Comparison of ENCODE assay signal across 9 cellular contexts in genomic region chr4:120517966-120518365, GRCh38.
DNase-seq lines count a peak whose midpoint lies in the region; ATAC-seq, FAIRE-seq and TF ChIP-seq lines count a peak whose summit lies in the region.
"Had no signal": no experiment of that assay in that cellular context is flagged by ENCODE, and none has a peak within 500 bp of the region (broad histone marks: within the 10 kb centered on the region; RNA-seq: fewer than 3 reads in every experiment).

No MANE protein-coding gene starts in this region.

- ATAC-seq in GM18861 (IDR thresholded peaks at IDR 0.05; ENCODE audit: unreplicated experiment) = no peak
- ATAC-seq in HG03378 (IDR thresholded peaks at IDR 0.05; ENCODE audit: unreplicated experiment) = no peak

- no peak for TF ChIP-seq RAD21 in H1 (IDR thresholded peaks at IDR 0.05 in 1 of 2, conservative IDR thresholded peaks at IDR 0.05 in 1 of 2; ENCODE audit: low read depth in 2 of 2, low read length in 2 of 2)

- H3K36me3 ChIP-seq in H1 (ENCODE audit: control insufficient read depth in 2 of 4, insufficient read depth in 4 of 4, low read length in 3 of 4) (no peaks in the 10 kb centered on the region), neuron (ENCODE audit: insufficient read depth, low read length) (no peaks in the 10 kb centered on the region)

- no peaks in the 10 kb centered on the region for H4K20me1 ChIP-seq in H1 (replicated peaks in 1 of 2; ENCODE audit: control insufficient read depth in 1 of 2, insufficient read depth in 2 of 2, low read length in 2 of 2)

- H3K4me1 ChIP-seq in H1 (replicated peaks in 1 of 4; ENCODE audit: control insufficient read depth in 3 of 4, insufficient read depth in 4 of 4, low read length in 3 of 4) = peaks cover 0 to 3% (median 0%) of the 10 kb centered on the region in 4 experiments; a peak in 1 of 7 replicates
- H3K4me1 ChIP-seq in neuron (ENCODE audit: insufficient read depth, low read length) = no peaks in the 10 kb centered on the region

- H3K4me3 ChIP-seq in H1 (ENCODE audit: extremely low read depth in 1 of 4, insufficient read depth in 2 of 4, low read depth in 3 of 4, low read length in 4 of 4) (no peak overlapping the region), neuron (ENCODE audit: low read length) (no peak overlapping the region)

- no peak overlapping the region for H2BK120ac ChIP-seq in H1 (replicated peaks; ENCODE audit: low read depth, low read length)

- H2BK20ac ChIP-seq in H1 (ENCODE audit: low read length) = no peak overlapping the region

- no peak for TF ChIP-seq POLR2A in H1 (IDR thresholded peaks at IDR 0.05; ENCODE audit: control extremely low read depth in 1 of 2, low read depth in 2 of 2, low read length in 2 of 2)

- H3K23ac ChIP-seq in H1 (ENCODE audit: insufficient read length) = no peak overlapping the region

- DNase-seq in EL (peak; percentile 91), LHCN-M2 (ENCODE audit: low read depth) (peak; percentile 79), H1 (ENCODE audit: low read depth in 1 of 2, low spot score in 2 of 2) (no peak), cerebellar cortex (ENCODE audit: low spot score) (no peak), G401 (ENCODE audit: low spot score) (no peak)

- peaks cover 2% of the 10 kb centered on the region; the same call in 1 of the 2 replicates for H3K23me2 ChIP-seq in H1 (ENCODE audit: low read depth, low read length)

- H2AFZ ChIP-seq in H1 (ENCODE audit: low read length) (peak overlapping the region; percentile 96), neuron (ENCODE audit: low read depth, low read length) (peak overlapping the region; percentile 61)

- no peak overlapping the region for H3K14ac ChIP-seq in H1 (ENCODE audit: insufficient read length)

- no peak for FAIRE-seq in H1 (lab: Jason Lieb, UNC)
- FAIRE-seq: TTC549 had no signal

- no peaks in the 10 kb centered on the region for H3K79me1 ChIP-seq in H1 (ENCODE audit: low read depth, low read length)

- H2AK5ac ChIP-seq in H1 (ENCODE audit: low read depth, low read length) = no peak overlapping the region

- H2BK12ac ChIP-seq in H1 (ENCODE audit: low read depth, low read length) = no peak overlapping the region

- no peak overlapping the region for H4K8ac ChIP-seq in H1 (ENCODE audit: extremely low read depth, insufficient read depth, low read length)

- CTCF ChIA-PET in H1 (lab: Charles Lee; ENCODE audit: partially characterized antibody) = no interaction called here

- H3K9me3 ChIP-seq in H1 (ENCODE audit: insufficient read depth in 2 of 2, low read depth in 1 of 2, low read length in 1 of 2) (no peaks in the 10 kb centered on the region), neuron (ENCODE audit: low read length) (no peaks in the 10 kb centered on the region)

- no peak overlapping the region for H3K9ac ChIP-seq in H1 (replicated peaks in 1 of 4; ENCODE audit: extremely low read depth in 1 of 4, low read depth in 3 of 4, low read length in 3 of 4)

- TF ChIP-seq CTCF in H1 (IDR thresholded peaks at IDR 0.05; ENCODE audit: control extremely low read depth in 1 of 3, insufficient read depth in 1 of 3, low read depth in 1 of 3, low read length in 3 of 3) = no peak

- no peak overlapping the region for H3K4me2 ChIP-seq in H1 (ENCODE audit: insufficient read depth in 1 of 2, low read depth in 2 of 2, low read length in 2 of 2)

- no peak overlapping the region for H3K18ac ChIP-seq in H1 (ENCODE audit: extremely low read depth, low read length)

- H3K4ac ChIP-seq in H1 (replicated peaks; ENCODE audit: insufficient read length, low read depth, low read length) = no peak overlapping the region

- H3K79me2 ChIP-seq in H1 (ENCODE audit: control insufficient read depth in 1 of 2, insufficient read depth in 2 of 2, low read length in 2 of 2) = no peaks in the 10 kb centered on the region

- no peak overlapping the region for H2BK5ac ChIP-seq in H1 (ENCODE audit: low read depth, low read length)

- no peak overlapping the region for H4K5ac ChIP-seq in H1 (ENCODE audit: insufficient read length, low read depth, low read length)

- H3K56ac ChIP-seq in H1 (replicated peaks; ENCODE audit: insufficient read length, low read depth, low read length) = no peak overlapping the region

- H3K27me3 ChIP-seq in H1 (replicated peaks in 1 of 4; ENCODE audit: control insufficient read depth in 3 of 4, extremely low read depth in 1 of 4, insufficient read depth in 3 of 4, low read length in 3 of 4) (no peaks in the 10 kb centered on the region), neuron (ENCODE audit: insufficient read depth, low read length) (no peaks in the 10 kb centered on the region)

- H2BK15ac ChIP-seq in H1 (ENCODE audit: low read length) = no peak overlapping the region

- TF ChIP-seq EP300 in H1 (IDR thresholded peaks at IDR 0.05; ENCODE audit: borderline replicate concordance in 1 of 2, low read depth in 2 of 2, low read length in 2 of 2) = no peak

- POLR2A ChIA-PET in H1 (lab: Charles Lee; ENCODE audit: partially characterized antibody) = no interaction called here

- no peak overlapping the region for H4K91ac ChIP-seq in H1 (replicated peaks; ENCODE audit: insufficient read length, low read length)

- 88% methylated on average over 3 of the region's 3 CpGs; no CpG with 5 or more reads in 1 of the 2 experiments for WGBS in H1 (ENCODE audit: extremely low coverage in 1 of 2, insufficient coverage in 1 of 2, insufficient read length in 1 of 2, insufficient replicate concordance in 2 of 2, low coverage in 1 of 2, low lambda C conversion rate in 2 of 2, missing lambda C conversion rate in 1 of 2), 2 experiments

- no peak overlapping the region for H3K27ac ChIP-seq in H1 (ENCODE audit: low read depth, low read length)

- in situ Hi-C loops in G401 (cut with HindIII; ENCODE audit: low sequenced_read_pairs) = no loop called here

TF ChIP-seq in H1, 55 proteins besides CTCF, POLR2A, EP300 and RAD21:
- TF ChIP-seq POLR2AphosphoS5 (IDR thresholded peaks at IDR 0.05; ENCODE audit: low read depth, low read length) (no peak), RBBP5 (IDR thresholded peaks at IDR 0.05; ENCODE audit: borderline replicate concordance, low read depth, low read length) (no peak), SP1 (IDR thresholded peaks at IDR 0.05; ENCODE audit: low read depth, low read length) (peak; percentile 67)
TF ChIP-seq in H1: peak in this region for 1.

Comparison
In these comparisons a context has a peak if more than half of its experiments do, and no peak if none do; other contexts are left out.
1. DNase-seq: peak in EL (single experiment) and LHCN-M2 (single experiment); none in H1 (0 of 2), cerebellar cortex (single experiment) and G401 (single experiment).